8 cellular contexts compared by ENCODE assay signal in the genomic region with DNA sequence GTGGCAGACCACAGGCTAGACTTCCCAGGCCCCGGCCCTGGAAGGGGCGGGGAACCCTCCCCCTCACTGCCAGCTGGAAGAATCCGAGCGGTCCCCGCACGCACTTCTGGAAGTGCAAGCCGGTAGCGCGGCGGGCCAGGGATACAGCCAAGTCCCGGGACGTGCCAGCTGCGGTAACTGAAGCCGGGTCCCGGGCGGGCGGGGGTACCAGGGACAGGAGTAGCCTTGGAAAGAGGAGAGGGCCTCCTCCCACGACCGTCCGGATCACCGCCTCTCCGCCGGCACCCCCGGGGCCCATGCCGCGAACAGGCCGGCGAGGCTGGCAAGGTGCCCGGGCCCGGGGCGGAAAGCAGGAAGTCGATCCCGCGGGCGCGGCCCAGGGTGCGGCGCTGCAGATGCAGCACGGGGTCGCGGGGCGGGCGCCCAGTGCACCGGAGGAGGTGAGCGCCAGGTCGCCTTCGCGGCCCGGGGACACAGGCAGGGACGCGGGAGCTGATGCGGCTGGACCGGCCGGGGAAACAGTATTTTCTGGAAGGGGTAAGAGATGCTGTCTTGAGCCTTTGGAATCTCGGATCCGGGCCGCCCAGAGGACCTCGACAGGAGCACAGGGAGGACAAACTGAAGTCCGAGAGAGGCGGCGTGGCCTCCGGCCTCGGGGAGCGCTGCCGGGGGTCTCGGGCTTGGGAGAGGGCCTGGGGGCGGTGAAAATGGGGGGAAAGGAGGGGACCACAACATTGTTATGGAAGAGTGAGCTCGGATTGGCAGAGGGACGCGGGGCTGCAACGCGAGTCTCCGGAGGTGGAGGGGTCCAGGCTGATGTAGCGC. TPM values are rescaled to one million over a fixed set of nuclear protein-coding genes. Genes with fewer than 3 reads are reported as not detected.
DNase-seq lines count a peak whose midpoint lies in the region; ATAC-seq and TF ChIP-seq lines count a peak whose summit lies in the region.

No MANE protein-coding gene starts in this region.

- peak; percentile 35 for ATAC-seq in HG02973 (IDR thresholded peaks at IDR 0.05; ENCODE audit: unreplicated experiment)

- TF ChIP-seq POLR2A in erythroblast (IDR thresholded peaks at IDR 0.05; ENCODE audit: low read length): no peak

- DNase-seq in NOMO-1 treated with DMSO at 0.1 percent for 48 hours (lab: John Stamatoyannopoulos, UW; ENCODE audit: unreplicated experiment) (peak; percentile 1), erythroblast (lab: John Stamatoyannopoulos, UW) (peak; percentile 51 to 74), mucosa of gallbladder (ENCODE audit: low spot score) (peak; percentile 80), SKM-1 treated with dmso at 0.1 percent for 144 hours (lab: John Stamatoyannopoulos, UW; ENCODE audit: unreplicated experiment) (no peak)
- DNase-seq in activated T-cell treated with anti-CD3 and anti-CD28 coated beads, Interleukin-2, amount 50 U/mL, for 1 hour: peak; percentile 69
- peak; percentile 46 for DNase-seq in stimulated activated CD8-positive, alpha-beta memory T cell treated with anti-CD3 and anti-CD28 coated beads, Interleukin-4, amount 100 ng/mL, for 24 hours (ENCODE audit: low read depth)

- 0 out of 2 replicates have a peak, but pooled peaks have one; percentile 3 for TF ChIP-seq CTCF in GM12875 (IDR thresholded peaks at IDR 0.05; ENCODE audit: borderline replicate concordance, insufficient read depth, low read depth, low read length)

- peak overlapping the region; percentile 64 for H3K4me3 ChIP-seq in GM12875 (ENCODE audit: low read depth, low read length)

RNA-seq across cellular contexts. Expression of a gene that starts 0.8 kb away (rescaled TPM):
- total RNA-seq in mucosa of gallbladder: 32.6 TPM

RNA-seq across cellular contexts. Expression of a gene that starts 43.1 kb away (rescaled TPM):
- total RNA-seq in mucosa of gallbladder: 61.9 TPM
